ENCODE assay signal across 17 cellular contexts in genomic region chr12:50639721-50640120, GRCh38.
DNase-seq lines count a peak whose midpoint lies in the region; ATAC-seq and TF ChIP-seq lines count a peak whose summit lies in the region.
"Had no signal": no experiment of that assay in that cellular context is flagged by ENCODE, and none has a peak within 500 bp of the region (broad histone marks: within the 10 kb centered on the region; RNA-seq: fewer than 3 reads in every experiment).

No MANE protein-coding gene starts in this region.

- intact Hi-C loops in mammary epithelial cell (cut with micrococcal nuclease): no loop called here
- intact Hi-C loops in breast epithelium (cut with DNase I; ENCODE audit: low total_unique reads): loop anchor here (5.0 kb wide), 1 partner anchor 132 kb away; no protein-coding TSS in a partner anchor

- CTCF ChIA-PET in mammary epithelial cell (lab: Charles Lee; ENCODE audit: low non-redundant PET): no interaction called here

- H3K27ac Mint-ChIP-seq in T-helper 2 cell treated with Interferon-gamma antibody and Interleukin-4, amounts not matched to agents 5 μg/mL and 100 μg/mL, for 36 hours: no peak overlapping the region

- TF ChIP-seq CTCF in mammary epithelial cell (conservative IDR thresholded peaks at IDR 0.05 in 1 of 2, IDR thresholded peaks at IDR 0.05 in 1 of 2; ENCODE audit: extremely low read depth in 1 of 2, insufficient read depth in 1 of 2, low read depth in 1 of 2, low read length in 2 of 2): no peak
- no peak for TF ChIP-seq CTCF in breast epithelium (IDR thresholded peaks at IDR 0.05)

- in situ Hi-C loops in mammary epithelial cell (cut with MboI; ENCODE audit: low sequenced_read_pairs in 2 of 2): loop anchor here (5.0 kb wide), 2 partner anchors 132 to 137 kb away; partner anchors contain the start of gene DIP2B (in 1 of the 2)

- H3K36me3 ChIP-seq in mammary epithelial cell (ENCODE audit: insufficient read depth, low read length) (peaks cover 3% of the 10 kb centered on the region), breast epithelium (no peaks in the 10 kb centered on the region)

- ATAC-seq in GM21723 (IDR thresholded peaks at IDR 0.05; ENCODE audit: unreplicated experiment) (no peak), GM18498 (IDR thresholded peaks at IDR 0.05; ENCODE audit: unreplicated experiment) (no peak)
- ATAC-seq: A549 had no signal

- H3K9ac ChIP-seq in mammary epithelial cell (ENCODE audit: insufficient read depth, low read length): no peak overlapping the region
- H3K9ac ChIP-seq: KMS-11 had no signal

- peaks cover 13% of the 10 kb centered on the region for H3K36me3 Mint-ChIP-seq in T-helper 2 cell treated with Interferon-gamma antibody and Interleukin-4, amounts not matched to agents 5 μg/mL and 100 μg/mL, for 36 hours (ENCODE audit: low read depth)

- H3K4me3 ChIP-seq in mammary epithelial cell (replicated peaks in 1 of 3; ENCODE audit: insufficient read depth in 1 of 3, low read depth in 2 of 3, low read length in 3 of 3): no peak overlapping the region
- no peak overlapping the region for H3K4me3 ChIP-seq in breast epithelium
- H3K4me3 ChIP-seq: A549; BLaER1 treated with 17β-estradiol and CSF1 and Interleukin-3, amounts not matched to agents 10 nM and 100 nM had no signal

- H3K9me3 ChIP-seq in mammary epithelial cell (replicated peaks; ENCODE audit: insufficient read depth, low read length) (no peaks in the 10 kb centered on the region), breast epithelium (no peaks in the 10 kb centered on the region)
- H3K9me3 ChIP-seq: A549; BLaER1 treated with 17β-estradiol and CSF1 and Interleukin-3, amounts not matched to agents 10 nM and 100 nM had no signal

- 76% methylated on average over 4 of the region's 4 CpGs for WGBS in mammary epithelial cell (ENCODE audit: low coverage, missing lambda C conversion rate)

- H3K27me3 ChIP-seq in mammary epithelial cell (ENCODE audit: insufficient read depth, low read length) (no peaks in the 10 kb centered on the region), breast epithelium (no peaks in the 10 kb centered on the region)
- H3K27me3 ChIP-seq: BLaER1 treated with 17β-estradiol and CSF1 and Interleukin-3, amounts not matched to agents 10 nM and 100 nM had no signal

- H3K4me1 ChIP-seq in mammary epithelial cell (ENCODE audit: insufficient read depth, low read length): peaks cover 41% of the 10 kb centered on the region
- H3K4me1 ChIP-seq in breast epithelium: no peaks in the 10 kb centered on the region

- H3K9me3 Mint-ChIP-seq in T-helper 2 cell treated with Interferon-gamma antibody and Interleukin-4, amounts not matched to agents 5 μg/mL and 100 μg/mL, for 36 hours: no peaks in the 10 kb centered on the region

- H3K4me2 ChIP-seq in mammary epithelial cell (ENCODE audit: insufficient read depth, low read depth, low read length): no peak overlapping the region
- H3K4me2 ChIP-seq: A549, KMS-11 had no signal

- no TSS peak for BruUV-seq in mammary epithelial cell (replicated peaks; lab: Mats Ljungman, UMichigan)

- peaks cover 37% of the 10 kb centered on the region for H3K4me1 Mint-ChIP-seq in T-helper 2 cell treated with Interferon-gamma antibody and Interleukin-4, amounts not matched to agents 5 μg/mL and 100 μg/mL, for 36 hours (ENCODE audit: low read depth)

- peaks cover 51% of the 10 kb centered on the region for H3K79me2 ChIP-seq in mammary epithelial cell (ENCODE audit: insufficient read depth, low read length)

- peak overlapping the region; percentile 38 for H3K4me3 Mint-ChIP-seq in T-helper 2 cell treated with Interferon-gamma antibody and Interleukin-4, amounts not matched to agents 5 μg/mL and 100 μg/mL, for 36 hours

- no peak for TF ChIP-seq POLR2A in breast epithelium (IDR thresholded peaks at IDR 0.05)

- dilution Hi-C loops in mammary epithelial cell (cut with HindIII; ENCODE audit: low sequenced_read_pairs): no loop called here

- H4K20me1 ChIP-seq in mammary epithelial cell (ENCODE audit: insufficient read depth, low read length): no peaks in the 10 kb centered on the region

- H3K27me3 Mint-ChIP-seq in T-helper 2 cell treated with Interferon-gamma antibody and Interleukin-4, amounts not matched to agents 5 μg/mL and 100 μg/mL, for 36 hours (ENCODE audit: low read depth): no peaks in the 10 kb centered on the region

- H2AFZ ChIP-seq in mammary epithelial cell (ENCODE audit: low read depth, low read length): no peak overlapping the region

- DNase-seq in NCI-H2196 (lab: John Stamatoyannopoulos, UW; ENCODE audit: unreplicated experiment): peak; percentile 16
- DNase-seq in NCI-H2196 treated with DMSO at 0.1 percent for 48 hours (lab: John Stamatoyannopoulos, UW; ENCODE audit: unreplicated experiment): no peak
- peak; percentile 52 for DNase-seq in mammary epithelial cell
- no peak for DNase-seq in breast epithelium (ENCODE audit: low spot score in 2 of 2)
- DNase-seq in T-helper 2 cell treated with Interferon-gamma antibody and Interleukin-4, amounts not matched to agents 5 μg/mL and 100 μg/mL, for 36 hours (ENCODE audit: low spot score): no peak
- DNase-seq: EL, NCI-H1105, NCI-H1694 treated with DMSO at 0.1 percent for 48 hours, NCI-H2227 treated with DMSO at 0.1 percent for 48 hours, NCI-H526, SIG-M5 had no signal

- H3K27ac ChIP-seq in mammary epithelial cell (ENCODE audit: insufficient read depth, low read depth, low read length) (peak overlapping the region; percentile 20), breast epithelium (no peak overlapping the region), temporal lobe (ENCODE audit: low read depth, low read length) (peak overlapping the region; percentile 60)
- H3K27ac ChIP-seq: A549; BLaER1 treated with 17β-estradiol and CSF1 and Interleukin-3, amounts not matched to agents 10 nM and 100 nM; KMS-11 had no signal

Comparison
In these comparisons a context has a peak if more than half of its experiments do, and no peak if none do; other contexts are left out.
1. DNase-seq: peak in NCI-H2196 (single experiment) and mammary epithelial cell (single experiment); none in NCI-H2196 treated with DMSO at 0.1 percent for 48 hours (single experiment), breast epithelium (0 of 2) and T-helper 2 cell treated with Interferon-gamma antibody and Interleukin-4, amounts not matched to agents 5 μg/mL and 100 μg/mL, for 36 hours (single experiment).
2. H3K27ac ChIP-seq: peak in mammary epithelial cell (single experiment) and temporal lobe (single experiment); none in breast epithelium (0 of 2).